ENCODE assay signal across 13 cellular contexts in the genomic region with DNA sequence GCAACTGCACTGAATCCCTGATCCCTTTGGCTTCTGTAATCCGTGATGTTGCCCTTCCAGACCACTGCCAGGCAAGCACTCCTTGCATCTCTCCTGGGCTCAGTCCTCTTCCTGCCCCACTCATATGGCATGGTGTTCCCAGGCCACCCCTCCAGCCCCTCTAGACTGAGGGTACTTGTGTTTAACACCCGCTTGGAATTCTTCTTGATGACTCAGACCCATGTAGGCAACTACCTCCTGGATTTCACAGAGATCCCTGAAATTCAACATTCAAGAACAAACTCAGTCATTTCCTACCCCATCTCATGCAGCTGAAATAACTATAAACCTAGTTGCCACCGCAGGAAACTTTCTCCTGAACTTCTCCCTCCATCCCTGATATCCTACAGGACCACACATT.
"Had no signal": no experiment of that assay in that cellular context is flagged by ENCODE, and none has a peak within 500 bp of the region (broad histone marks: within the 10 kb centered on the region; RNA-seq: fewer than 3 reads in every experiment).

No MANE protein-coding gene starts in this region.

- H3K4me3 Mint-ChIP-seq: activated CD8-positive, alpha-beta T cell treated with anti-CD3 and anti-CD28 coated beads for 36 hours; naive thymus-derived CD4-positive, alpha-beta T cell; stimulated activated naive B cell treated with anti-CD40 and anti-IgM and Interleukin-4, amounts not matched to agents 10 μg/mL and 1 μg/mL and 100 μg/mL, for 72 hours had no signal

- ATAC-seq: activated CD8-positive, alpha-beta T cell treated with anti-CD3 and anti-CD28 coated beads for 36 hours; body of pancreas; lower lobe of right lung; naive thymus-derived CD4-positive, alpha-beta T cell; sciatic nerve; stimulated activated naive B cell treated with anti-CD40 and anti-IgM and Interleukin-4, amounts not matched to agents 10 μg/mL and 1 μg/mL and 100 μg/mL, for 72 hours had no signal

- H3K4me1 ChIP-seq: body of pancreas had no signal

- H3K4me3 ChIP-seq: body of pancreas, lower lobe of right lung, tibial nerve had no signal

- H3K27ac ChIP-seq: body of pancreas, lower lobe of right lung, tibial nerve, VCaP had no signal

- H3K4me1 Mint-ChIP-seq: stimulated activated naive B cell treated with anti-CD40 and anti-IgM and Interleukin-4, amounts not matched to agents 10 μg/mL and 1 μg/mL and 100 μg/mL, for 72 hours had no signal

- H3K27ac Mint-ChIP-seq: activated CD8-positive, alpha-beta T cell treated with anti-CD3 and anti-CD28 coated beads for 36 hours; naive thymus-derived CD4-positive, alpha-beta T cell; stimulated activated naive B cell treated with anti-CD40 and anti-IgM and Interleukin-4, amounts not matched to agents 10 μg/mL and 1 μg/mL and 100 μg/mL, for 72 hours had no signal

- H3K36me3 ChIP-seq: lower lobe of right lung, tibial nerve had no signal

- H3K27me3 ChIP-seq: body of pancreas, tibial nerve had no signal

- H3K27me3 Mint-ChIP-seq: activated CD8-positive, alpha-beta T cell treated with anti-CD3 and anti-CD28 coated beads for 36 hours had no signal

- DNase-seq: activated CD8-positive, alpha-beta memory T cell treated with anti-CD3 and anti-CD28 coated beads, Interleukin-2, amount 50 U/mL, for 4 hours; activated CD8-positive, alpha-beta T cell treated with anti-CD3 and anti-CD28 coated beads for 36 hours; activated naive CD4-positive, alpha-beta T cell treated with Interleukin-2 at 50 U/mL for 16 hours; body of pancreas; dermis blood vessel endothelial cell; lower lobe of right lung; naive thymus-derived CD4-positive, alpha-beta T cell; stimulated activated CD4-positive, alpha-beta T cell treated with anti-CD3 and anti-CD28 coated beads, Interleukin-2, amount 100 ng/mL, for 24 hours; stimulated activated naive B cell treated with anti-CD40 and anti-IgM and Interleukin-4, amounts not matched to agents 10 μg/mL and 1 μg/mL and 100 μg/mL, for 72 hours; T-helper 1 cell had no signal

- H3K9me3 ChIP-seq: body of pancreas, lower lobe of right lung, tibial nerve had no signal

- H3K36me3 Mint-ChIP-seq: stimulated activated naive B cell treated with anti-CD40 and anti-IgM and Interleukin-4, amounts not matched to agents 10 μg/mL and 1 μg/mL and 100 μg/mL, for 72 hours had no signal
